In the genomic region with DNA sequence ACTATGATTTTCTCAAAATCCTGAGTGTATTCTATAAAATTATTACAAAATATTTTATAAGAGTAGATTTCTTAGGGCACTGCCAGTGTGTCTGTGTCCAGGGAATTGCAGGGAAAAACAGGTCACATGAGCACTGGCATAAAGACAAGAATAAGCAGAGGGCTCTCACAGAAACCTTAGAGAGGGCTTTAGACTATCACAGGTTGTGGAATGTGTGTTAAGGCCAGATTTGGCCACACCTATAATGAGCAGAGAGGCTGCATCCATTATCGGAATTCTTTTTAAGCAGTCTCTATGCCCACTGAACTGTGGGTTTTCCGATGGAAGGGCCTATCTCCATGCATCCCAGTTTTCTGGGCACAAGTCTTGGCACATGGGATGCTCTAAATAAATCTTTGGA, we compare ENCODE assay signal across 23 cellular contexts.
"Had no signal": no experiment of that assay in that cellular context is flagged by ENCODE, and none has a peak within 500 bp of the region (broad histone marks: within the 10 kb centered on the region; RNA-seq: fewer than 3 reads in every experiment).

No MANE protein-coding gene starts in this region.

- H3K27ac Mint-ChIP-seq: immature natural killer cell had no signal

- H3K27me3 ChIP-seq: dorsolateral prefrontal cortex, gastrocnemius medialis had no signal

- H3K4me3 ChIP-seq: coronary artery, dorsolateral prefrontal cortex, esophagus squamous epithelium, gastrocnemius medialis, heart right ventricle, lower lobe of right lung had no signal

- H3K4me1 ChIP-seq: esophagus squamous epithelium, gastrocnemius medialis, lower lobe of right lung had no signal

- H3K4me3 Mint-ChIP-seq: immature natural killer cell had no signal

- H3K27ac ChIP-seq: coronary artery, dorsolateral prefrontal cortex, esophagus squamous epithelium, gastrocnemius medialis, heart right ventricle, lower lobe of right lung had no signal

- ATAC-seq: gastrocnemius medialis, heart right ventricle, left colon, left lobe of liver, left ventricle myocardium superior, lower lobe of right lung had no signal

- H3K4me1 Mint-ChIP-seq: immature natural killer cell had no signal

- H3K36me3 ChIP-seq: esophagus squamous epithelium, gastrocnemius medialis, heart right ventricle, lower lobe of right lung had no signal

- DNase-seq: dermis blood vessel endothelial cell; dorsolateral prefrontal cortex; effector CD4-positive, alpha-beta T cell; effector memory CD4-positive, alpha-beta T cell; esophagus squamous epithelium; foreskin fibroblast; foreskin melanocyte; gastrocnemius medialis; glutamatergic neuron; head of caudate nucleus; heart right ventricle; hippocampal formation; immature natural killer cell; islet precursor cell; kidney; kidney glomerular epithelial cell; left colon; left ventricle myocardium superior; lower lobe of right lung; mesenchymal stem cell; midbrain had no signal
